Comparison of ENCODE assay signal across 8 cellular contexts in genomic region chr9:11709567-11709966, GRCh38.
"Had no signal": no experiment of that assay in that cellular context is flagged by ENCODE, and none has a peak within 500 bp of the region (broad histone marks: within the 10 kb centered on the region; RNA-seq: fewer than 3 reads in every experiment).

No MANE protein-coding gene starts in this region.

- H3K4me3 ChIP-seq: GM12878 had no signal

- DNase-seq: GDM1, GF-D8 had no signal

- FAIRE-seq: G401.6, GM12878, GM12891, GM12892, GM18507, GM19239 had no signal

- ATAC-seq: GM12878 had no signal
